In the genomic region with DNA sequence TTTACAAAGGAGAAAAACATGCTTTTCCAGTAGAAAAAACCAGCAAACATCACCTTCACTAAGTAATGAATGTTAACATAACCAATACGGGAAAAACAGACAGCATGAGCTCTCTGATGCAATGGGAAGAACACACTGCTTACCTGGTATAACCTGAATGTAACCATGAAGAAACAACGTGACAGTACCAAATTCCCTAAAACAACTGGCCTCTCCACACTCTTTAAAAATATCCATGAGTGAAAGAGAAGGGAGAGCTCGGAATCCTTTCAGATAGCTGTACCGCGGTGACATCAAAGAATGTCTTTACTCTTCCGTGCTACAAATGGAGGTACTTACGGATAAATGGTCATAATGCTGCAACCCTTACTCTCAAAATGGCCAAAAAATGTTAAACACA, we compare ENCODE assay signal across 26 cellular contexts.
"Had no signal": no experiment of that assay in that cellular context is flagged by ENCODE, and none has a peak within 500 bp of the region (broad histone marks: within the 10 kb centered on the region; RNA-seq: fewer than 3 reads in every experiment).

No MANE protein-coding gene starts in this region.

- H3K27me3 Mint-ChIP-seq: stimulated activated naive B cell treated with anti-CD40 and anti-IgM and Interleukin-4, amounts not matched to agents 10 μg/mL and 1 μg/mL and 100 μg/mL, for 72 hours; stimulated activated naive CD8-positive, alpha-beta T cell treated with anti-CD3 and anti-CD28 coated beads, Interleukin-15, Interleukin-2, amounts not matched to agents 100 ng/mL and 50 ng/mL, for 24 hours had no signal

- H3K4me3 Mint-ChIP-seq: natural killer cell; nephron; neural crest cell; stimulated activated effector memory CD8-positive, alpha-beta T cell treated with anti-CD3 and anti-CD28 coated beads, Interleukin-12 subunit alpha, Interleukin-12 subunit beta, amount 100 ng/mL, for 72 hours; stimulated activated naive B cell treated with anti-CD40 and anti-IgM and Interleukin-4, amounts not matched to agents 10 μg/mL and 1 μg/mL and 100 μg/mL, for 72 hours; stimulated activated naive CD8-positive, alpha-beta T cell treated with anti-CD3 and anti-CD28 coated beads, Interleukin-15, Interleukin-2, amounts not matched to agents 100 ng/mL and 50 ng/mL, for 24 hours had no signal

- H3K4me1 ChIP-seq: pancreas, prostate gland, right lobe of liver, sigmoid colon, stomach, thyroid gland, tibial nerve, upper lobe of left lung, vagina had no signal

- H3K9me3 ChIP-seq: neutrophil, pancreas, prostate gland, right lobe of liver, sigmoid colon, stomach, thoracic aorta, thyroid gland, tibial nerve, upper lobe of left lung, vagina had no signal

- H3K27me3 ChIP-seq: neutrophil, pancreas, right lobe of liver, sigmoid colon, stomach, thyroid gland, tibial nerve, upper lobe of left lung, vagina had no signal

- H3K4me1 Mint-ChIP-seq: natural killer cell; nephron; neural crest cell; stimulated activated effector memory CD8-positive, alpha-beta T cell treated with anti-CD3 and anti-CD28 coated beads, Interleukin-12 subunit alpha, Interleukin-12 subunit beta, amount 100 ng/mL, for 72 hours; stimulated activated naive B cell treated with anti-CD40 and anti-IgM and Interleukin-4, amounts not matched to agents 10 μg/mL and 1 μg/mL and 100 μg/mL, for 72 hours had no signal

- DNase-seq: natural killer cell; nucleus accumbens; pancreas; right cardiac atrium; right lobe of liver; sigmoid colon; small intestine; stimulated activated CD4-positive, alpha-beta T cell treated with anti-CD3 and anti-CD28 coated beads, Interleukin-15, amount 100 ng/mL, for 24 hours; stimulated activated CD4-positive, alpha-beta T cell treated with anti-CD3 and anti-CD28 coated beads, Interleukin-2, amount 100 ng/mL, for 24 hours; stimulated activated CD4-positive, alpha-beta T cell treated with anti-CD3 and anti-CD28 coated beads, Interleukin-2, amount 100 ng/mL, for 48 hours; stimulated activated CD4-positive, alpha-beta T cell treated with anti-CD3 and anti-CD28 coated beads, Interleukin-4, amount 100 ng/mL, for 24 hours; stimulated activated naive B cell treated with anti-CD40 and anti-IgM and Interleukin-4, amounts not matched to agents 10 μg/mL and 1 μg/mL and 100 μg/mL, for 72 hours; stimulated activated naive CD4-positive, alpha-beta T cell treated with Interleukin-2 at 50 U/mL for 16 hours; stomach; thyroid gland; trophoblast cell; upper lobe of left lung had no signal

- ATAC-seq: natural killer cell; right cardiac atrium; right lobe of liver; stimulated activated effector memory CD8-positive, alpha-beta T cell treated with anti-CD3 and anti-CD28 coated beads, Interleukin-12 subunit alpha, Interleukin-12 subunit beta, amount 100 ng/mL, for 72 hours; stimulated activated naive B cell treated with anti-CD40 and anti-IgM and Interleukin-4, amounts not matched to agents 10 μg/mL and 1 μg/mL and 100 μg/mL, for 72 hours had no signal

- H3K4me3 ChIP-seq: pancreas, prostate gland, right lobe of liver, sigmoid colon, stomach, thyroid gland, tibial nerve, upper lobe of left lung, vagina had no signal

- H3K9me3 Mint-ChIP-seq: natural killer cell; nephron; neural crest cell; stimulated activated effector memory CD8-positive, alpha-beta T cell treated with anti-CD3 and anti-CD28 coated beads, Interleukin-12 subunit alpha, Interleukin-12 subunit beta, amount 100 ng/mL, for 72 hours; stimulated activated naive B cell treated with anti-CD40 and anti-IgM and Interleukin-4, amounts not matched to agents 10 μg/mL and 1 μg/mL and 100 μg/mL, for 72 hours; stimulated activated naive CD8-positive, alpha-beta T cell treated with anti-CD3 and anti-CD28 coated beads, Interleukin-15, Interleukin-2, amounts not matched to agents 100 ng/mL and 50 ng/mL, for 24 hours had no signal

- H3K27ac ChIP-seq: neutrophil, pancreas, prostate gland, right lobe of liver, sigmoid colon, stomach, thyroid gland, tibial nerve, upper lobe of left lung, vagina had no signal

- H3K27ac Mint-ChIP-seq: natural killer cell; nephron; stimulated activated effector memory CD8-positive, alpha-beta T cell treated with anti-CD3 and anti-CD28 coated beads, Interleukin-12 subunit alpha, Interleukin-12 subunit beta, amount 100 ng/mL, for 72 hours; stimulated activated naive B cell treated with anti-CD40 and anti-IgM and Interleukin-4, amounts not matched to agents 10 μg/mL and 1 μg/mL and 100 μg/mL, for 72 hours; stimulated activated naive CD8-positive, alpha-beta T cell treated with anti-CD3 and anti-CD28 coated beads, Interleukin-15, Interleukin-2, amounts not matched to agents 100 ng/mL and 50 ng/mL, for 24 hours had no signal
